20 cellular contexts compared by ENCODE assay signal in the genomic region with DNA sequence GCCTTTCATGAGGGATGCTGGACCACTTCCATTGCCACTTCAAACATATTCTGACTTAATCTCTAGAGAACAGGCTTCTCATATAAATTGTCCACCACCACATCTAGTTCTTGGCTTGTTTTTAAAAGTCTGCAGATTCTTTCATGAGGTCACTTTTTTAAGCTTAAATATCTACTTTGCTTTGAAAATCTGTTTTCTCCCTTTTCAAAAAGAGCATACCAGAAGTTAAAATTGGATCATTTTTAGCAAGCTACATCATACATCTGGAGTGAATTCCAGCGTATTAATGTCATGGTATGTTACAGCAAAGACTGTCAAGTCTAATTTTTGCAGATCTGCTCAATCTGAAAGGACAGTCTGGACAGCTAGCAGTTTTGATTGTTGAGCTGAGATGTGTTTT.
A peak's percentile ranks its signal among the peaks of the same experiment; 100 is the strongest.
DNase-seq lines count a peak whose midpoint lies in the region; ATAC-seq, FAIRE-seq and TF ChIP-seq lines count a peak whose summit lies in the region.
"Had no signal": no experiment of that assay in that cellular context is flagged by ENCODE, and none has a peak within 500 bp of the region (broad histone marks: within the 10 kb centered on the region; RNA-seq: fewer than 3 reads in every experiment).

No MANE protein-coding gene starts in this region.

- no peaks in the 10 kb centered on the region for H3K4me1 Mint-ChIP-seq in astrocyte (ENCODE audit: low read depth, unreplicated experiment)

- peak; percentile 18 for DNase-seq in AG08395 (ENCODE audit: low spot score)
- peak; percentile 22 for DNase-seq in GM04503 (ENCODE audit: low read depth)
- DNase-seq in astrocyte (ENCODE audit: low read depth): peak; percentile 16
- DNase-seq in hepatic stellate cell (ENCODE audit: low spot score): peak; percentile 15
- DNase-seq in NCI-H524 treated with DMSO at 0.1 percent for 48 hours (lab: John Stamatoyannopoulos, UW): no peak
- DNase-seq in activated CD4-positive, alpha-beta T cell treated with anti-CD3 and anti-CD28 coated beads for 48 hours: no peak
- no peak for DNase-seq in H54 (ENCODE audit: insufficient read length, low spot score)
- DNase-seq: C1 segment of cervical spinal cord; CD8-positive, alpha-beta memory T cell; DMS79; GOT3; NCI-H1417; NCI-H187; NCI-H2107; NCI-H510A; PC-9; SW 1271 had no signal

- H3K27ac ChIP-seq in astrocyte (ENCODE audit: low read depth, low read length): no peak overlapping the region
- H3K27ac ChIP-seq: PC-9, SJSA1 had no signal

- H3K27me3 ChIP-seq in astrocyte (ENCODE audit: insufficient read depth, low read length): no peaks in the 10 kb centered on the region
- H3K27me3 ChIP-seq: SJSA1 had no signal

- no peaks in the 10 kb centered on the region for H3K79me2 ChIP-seq in astrocyte (ENCODE audit: insufficient read depth, low read length)

- no peak for ATAC-seq in GM21367 (IDR thresholded peaks at IDR 0.05; ENCODE audit: unreplicated experiment)

- TF ChIP-seq POLR2A in H54 (IDR thresholded peaks at IDR 0.05; ENCODE audit: low read depth, low read length): no peak

- H3K36me3 ChIP-seq in astrocyte (ENCODE audit: insufficient read depth, low read length): no peaks in the 10 kb centered on the region
- H3K36me3 ChIP-seq: SJSA1 had no signal

- no peaks in the 10 kb centered on the region for H3K9me3 ChIP-seq in astrocyte (ENCODE audit: insufficient read depth, low read depth, low read length)
- H3K9me3 ChIP-seq: SJSA1 had no signal

- FAIRE-seq in astrocyte (lab: Jason Lieb, UNC) (no peak), H54 (lab: Jason Lieb, UNC) (no peak)
- FAIRE-seq: G401.6 had no signal

- H3K4me3 Mint-ChIP-seq in astrocyte (ENCODE audit: unreplicated experiment): no peak overlapping the region
- H3K4me3 Mint-ChIP-seq: CD8-positive, alpha-beta memory T cell had no signal

- no peak overlapping the region for H3K9ac ChIP-seq in astrocyte (ENCODE audit: low read length)

- TF ChIP-seq CTCF in astrocyte (IDR thresholded peaks at IDR 0.05; ENCODE audit: insufficient read depth, low read depth, low read length): no peak

- no peak overlapping the region for H2AFZ ChIP-seq in astrocyte (ENCODE audit: low read depth, low read length)
- H2AFZ ChIP-seq: PC-9 had no signal

- H3K27me3 Mint-ChIP-seq in astrocyte (ENCODE audit: low read depth, unreplicated experiment): no peaks in the 10 kb centered on the region
- H3K27me3 Mint-ChIP-seq: CD8-positive, alpha-beta memory T cell had no signal

- peaks cover 16% of the 10 kb centered on the region for H3K9me3 Mint-ChIP-seq in astrocyte (ENCODE audit: unreplicated experiment)

- no peak overlapping the region for H3K4me3 ChIP-seq in astrocyte (ENCODE audit: insufficient read depth, low read depth, low read length)
- H3K4me3 ChIP-seq: PC-9, SJSA1 had no signal

- no peaks in the 10 kb centered on the region for H3K4me1 ChIP-seq in astrocyte (ENCODE audit: insufficient read depth, low read length)
- H3K4me1 ChIP-seq: SJSA1 had no signal

- H3K36me3 Mint-ChIP-seq in astrocyte (ENCODE audit: low read depth, unreplicated experiment): peaks cover 19% of the 10 kb centered on the region

- H3K4me2 ChIP-seq in astrocyte (ENCODE audit: low read length): no peak overlapping the region
- H3K4me2 ChIP-seq: PC-9 had no signal

- H4K20me1 ChIP-seq in astrocyte (ENCODE audit: insufficient read depth, low read length): no peaks in the 10 kb centered on the region

- no peak overlapping the region for H3K27ac Mint-ChIP-seq in astrocyte (ENCODE audit: unreplicated experiment)
- H3K27ac Mint-ChIP-seq: CD8-positive, alpha-beta memory T cell had no signal

Comparison
In these comparisons a context has a peak if more than half of its experiments do, and no peak if none do; other contexts are left out.
1. DNase-seq: peak in AG08395 (single experiment), GM04503 (single experiment), astrocyte (single experiment) and hepatic stellate cell (single experiment); none in NCI-H524 treated with DMSO at 0.1 percent for 48 hours (single experiment), activated CD4-positive, alpha-beta T cell treated with anti-CD3 and anti-CD28 coated beads for 48 hours (single experiment) and H54 (single experiment).